In genomic region chr14:58068306-58068705, GRCh38 we compare ENCODE assay signal across 6 cellular contexts.
"Had no signal": no experiment of that assay in that cellular context is flagged by ENCODE, and none has a peak within 500 bp of the region (broad histone marks: within the 10 kb centered on the region; RNA-seq: fewer than 3 reads in every experiment).

No MANE protein-coding gene starts in this region.

- FAIRE-seq: HepG2, K562 had no signal

- H3K4me2 ChIP-seq: KMS-11 had no signal

- DNase-seq: IMR-90, KBM-7 had no signal

- H3K9ac ChIP-seq: KMS-11 had no signal

- H3K27ac ChIP-seq: HL-60, KMS-11 had no signal

- H3K4me3 ChIP-seq: K562 had no signal
